21 cellular contexts compared by ENCODE assay signal in genomic region chr19:10211691-10212090, GRCh38.
"Had no signal": no experiment of that assay in that cellular context is flagged by ENCODE, and none has a peak within 500 bp of the region (broad histone marks: within the 10 kb centered on the region; RNA-seq: fewer than 3 reads in every experiment).

No MANE protein-coding gene starts in this region.

- H3K36me3 ChIP-seq: MG63, SJSA1 had no signal

- H3K4me3 ChIP-seq: MG63, SJSA1, SK-N-MC had no signal

- H3K27ac ChIP-seq: HL-60, SJSA1, SK-N-MC had no signal

- DNase-seq: MG63, NCI-H1092, NCI-H1105 treated with DMSO at 0.1 percent for 48 hours, NCI-H1417 treated with DMSO at 0.1 percent for 48 hours, NCI-H146, NCI-H1694 treated with DMSO at 0.1 percent for 48 hours, NCI-H1930, NCI-H2081 treated with DMSO at 0.1 percent for 48 hours, NCI-H2171, NCI-H226, NCI-H446, NCI-H510A, NCI-H524 treated with DMSO at 0.1 percent for 48 hours, NCI-H69, NCI-H774, Right ventricle myocardium superior, RPMI8226, SIG-M5 had no signal

- H3K9me3 ChIP-seq: SJSA1 had no signal

- H3K27me3 ChIP-seq: MG63, SJSA1 had no signal
